9 cellular contexts compared by ENCODE assay signal in the genomic region with DNA sequence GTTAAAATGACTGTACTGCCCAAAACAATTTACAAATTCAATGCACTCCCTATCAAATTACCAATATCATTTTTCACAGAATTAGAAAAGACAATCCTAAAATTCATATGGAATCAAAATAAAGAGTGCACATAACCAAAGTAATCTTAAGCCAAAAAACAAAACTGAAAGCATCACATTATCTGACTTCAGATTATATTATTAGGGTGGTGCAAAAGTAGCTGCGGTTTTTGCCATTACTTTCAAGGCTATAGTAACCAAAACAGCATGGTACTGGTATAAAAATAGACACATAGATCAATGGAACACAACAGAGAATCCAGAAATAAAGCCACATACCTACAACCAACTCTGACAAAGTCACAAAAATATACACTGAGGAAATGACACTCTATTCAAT.
"Had no signal": no experiment of that assay in that cellular context is flagged by ENCODE, and none has a peak within 500 bp of the region (broad histone marks: within the 10 kb centered on the region; RNA-seq: fewer than 3 reads in every experiment).

No MANE protein-coding gene starts in this region.

- H3K36me3 ChIP-seq: HAP-1 had no signal

- H3K27ac ChIP-seq: GM23248, HL-60 had no signal

- H3K4me3 ChIP-seq: GM23248, HAP-1, K562 had no signal

- H3K9ac ChIP-seq: GM23248 had no signal

- H2AFZ ChIP-seq: GM23248 had no signal

- H3K4me1 ChIP-seq: HAP-1 had no signal

- DNase-seq: GM23248, GOT3, H7, HFFc6, IMR-90 had no signal

- FAIRE-seq: K562 had no signal

- H3K9me3 ChIP-seq: HAP-1 had no signal

- ATAC-seq: HCT116, K562 had no signal
